In genomic region chr6:142544199-142544838, GRCh38 we compare ENCODE assay signal across 15 cellular contexts.
"Had no signal": no experiment of that assay in that cellular context is flagged by ENCODE, and none has a peak within 500 bp of the region (broad histone marks: within the 10 kb centered on the region; RNA-seq: fewer than 3 reads in every experiment).

No MANE protein-coding gene starts in this region.

- H2AFZ ChIP-seq: neural progenitor cell had no signal

- H3K4me1 ChIP-seq: colonic mucosa, neural progenitor cell, right lobe of liver, stomach, testis, upper lobe of left lung had no signal

- H3K36me3 ChIP-seq: colonic mucosa, gastroesophageal sphincter, neural progenitor cell, right lobe of liver, stomach, upper lobe of left lung had no signal

- H3K4me3 ChIP-seq: colonic mucosa, gastroesophageal sphincter, neural progenitor cell, right lobe of liver, stomach, testis, upper lobe of left lung had no signal

- DNase-seq: activated CD8-positive, alpha-beta memory T cell treated with anti-CD3 and anti-CD28 coated beads for 24 hours; activated gamma-delta T cell; amygdala; central memory CD4-positive, alpha-beta T cell; colonic mucosa; left colon; midbrain; right lobe of liver; stomach; T-helper 9 cell; testis; upper lobe of left lung had no signal

- H3K9me3 Mint-ChIP-seq: brain, neural progenitor cell had no signal

- H3K27ac Mint-ChIP-seq: brain, neural progenitor cell had no signal

- H3K27ac ChIP-seq: colonic mucosa, gastroesophageal sphincter, neural progenitor cell, right lobe of liver, stomach, testis, upper lobe of left lung had no signal

- H3K4me3 Mint-ChIP-seq: brain, neural progenitor cell had no signal

- H3K27me3 Mint-ChIP-seq: brain had no signal

- H3K27me3 ChIP-seq: colonic mucosa, gastroesophageal sphincter, neural progenitor cell, right lobe of liver, stomach, testis, upper lobe of left lung had no signal

- H3K36me3 Mint-ChIP-seq: brain, neural progenitor cell had no signal

- H3K4me1 Mint-ChIP-seq: brain, neural progenitor cell had no signal

- H3K9ac ChIP-seq: neural progenitor cell had no signal

- H3K9me3 ChIP-seq: colonic mucosa, gastroesophageal sphincter, right lobe of liver, stomach, testis, upper lobe of left lung had no signal

- H3K4me2 ChIP-seq: neural progenitor cell had no signal

- ATAC-seq: gastroesophageal sphincter, left colon, right lobe of liver had no signal
